In the genomic region with DNA sequence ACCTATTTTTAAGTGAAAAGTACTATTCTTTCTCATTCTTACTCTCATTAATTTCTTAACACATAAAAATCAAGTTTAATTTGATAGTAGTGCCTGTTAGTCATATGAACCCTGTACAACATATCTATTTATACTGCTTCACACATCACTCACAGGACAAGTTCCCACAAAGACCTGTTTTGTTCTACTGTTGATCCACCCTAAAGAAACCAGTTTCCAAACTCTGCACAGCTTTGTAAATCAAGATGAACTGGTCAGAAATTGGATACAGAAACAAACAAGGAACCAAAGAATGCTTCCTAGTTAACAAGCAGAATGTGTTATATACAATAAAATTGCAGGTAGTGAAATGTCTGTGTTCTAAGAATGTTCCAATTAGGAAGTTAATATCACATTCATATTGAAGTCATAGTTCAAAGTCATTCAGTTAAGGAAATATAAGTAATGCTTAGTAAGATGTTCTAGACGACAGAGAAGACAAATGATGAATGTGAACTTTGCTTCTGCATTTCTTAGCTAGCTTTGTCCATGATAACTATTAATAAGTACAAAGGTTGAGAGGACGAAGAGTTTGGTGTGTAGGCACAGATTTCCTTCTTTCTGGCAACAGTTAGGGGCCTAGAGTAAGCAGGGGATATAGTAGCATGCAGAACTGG, we compare ENCODE assay signal across 2 cellular contexts.
TF ChIP-seq lines count a peak whose summit lies in the region.

No MANE protein-coding gene starts in this region.

TF ChIP-seq in HepG2, 621 proteins besides CTCF, POLR2A, EP300 and RAD21:
- TF ChIP-seq ARHGAP35 (CRISPR knock-in tag; IDR thresholded peaks at IDR 0.05; ENCODE audit: borderline replicate concordance) (no peak), ASH2L (IDR thresholded peaks at IDR 0.05; ENCODE audit: insufficient read length, low read depth, low read length) (no peak)

TF ChIP-seq in HEK293T, 16 proteins besides CTCF, POLR2A, EP300 and RAD21:
- no peak for TF ChIP-seq ZNF384 (IDR thresholded peaks at IDR 0.05)
- TF ChIP-seq NFRKB (IDR thresholded peaks at IDR 0.05) = no peak
- no peak for TF ChIP-seq FOXA1 (IDR thresholded peaks at IDR 0.05)
- TF ChIP-seq TARDBP (IDR thresholded peaks at IDR 0.05) = no peak
- TF ChIP-seq LEF1 (IDR thresholded peaks at IDR 0.05; ENCODE audit: borderline replicate concordance) = no peak
- TF ChIP-seq SP1 (IDR thresholded peaks at IDR 0.05) = no peak
- no peak for TF ChIP-seq ELF4 (IDR thresholded peaks at IDR 0.05)
- no peak for TF ChIP-seq SUZ12 (IDR thresholded peaks at IDR 0.05)
- TF ChIP-seq FOXM1 (IDR thresholded peaks at IDR 0.05; ENCODE audit: borderline replicate concordance) = no peak
- TF ChIP-seq, protein P1, sequence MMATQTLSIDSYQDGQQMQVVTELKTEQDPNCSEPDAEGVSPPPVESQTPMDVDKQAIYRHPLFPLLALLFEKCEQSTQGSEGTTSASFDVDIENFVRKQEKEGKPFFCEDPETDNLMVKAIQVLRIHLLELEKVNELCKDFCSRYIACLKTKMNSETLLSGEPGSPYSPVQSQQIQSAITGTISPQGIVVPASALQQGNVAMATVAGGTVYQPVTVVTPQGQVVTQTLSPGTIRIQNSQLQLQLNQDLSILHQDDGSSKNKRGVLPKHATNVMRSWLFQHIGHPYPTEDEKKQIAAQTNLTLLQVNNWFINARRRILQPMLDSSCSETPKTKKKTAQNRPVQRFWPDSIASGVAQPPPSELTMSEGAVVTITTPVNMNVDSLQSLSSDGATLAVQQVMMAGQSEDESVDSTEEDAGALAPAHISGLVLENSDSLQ (IDR thresholded peaks at IDR 0.05) = no peak
- no peak for TF ChIP-seq L3MBTL2 (conservative IDR thresholded peaks at IDR 0.05)
- TF ChIP-seq HDGF (IDR thresholded peaks at IDR 0.05; ENCODE audit: borderline replicate concordance) = no peak
- TF ChIP-seq FOXK2 (IDR thresholded peaks at IDR 0.05) = no peak
- no peak for TF ChIP-seq CTBP1 (IDR thresholded peaks at IDR 0.05; ENCODE audit: borderline replicate concordance)
- no peak for TF ChIP-seq BHLHE40 (IDR thresholded peaks at IDR 0.05; ENCODE audit: borderline replicate concordance)
- no peak for TF ChIP-seq ARNT (IDR thresholded peaks at IDR 0.05)
